ENCODE assay signal across 8 cellular contexts in genomic region chr6:87483929-87484328, GRCh38. TPM values are rescaled to one million over a fixed set of nuclear protein-coding genes. Genes with fewer than 3 reads are reported as not detected.
A peak's percentile ranks its signal among the peaks of the same experiment; 100 is the strongest.
DNase-seq lines count a peak whose midpoint lies in the region; ATAC-seq, FAIRE-seq and TF ChIP-seq lines count a peak whose summit lies in the region.

No MANE protein-coding gene starts in this region.

- no peaks in the 10 kb centered on the region for H3K9me3 ChIP-seq in vagina

- no peak for FAIRE-seq in H54 (lab: Jason Lieb, UNC)

- H3K4me1 Mint-ChIP-seq in effector memory CD8-positive, alpha-beta T cell (ENCODE audit: low read depth in 2 of 2), result peaks cover 5 to 19% of the 10 kb centered on the region in 2 donors

- no peak overlapping the region for H3K27ac Mint-ChIP-seq in effector memory CD8-positive, alpha-beta T cell

- no peaks in the 10 kb centered on the region for H3K4me1 ChIP-seq in vagina

- intact Hi-C loops in vagina (cut with DNase I), result no loop called here

- no peak for TF ChIP-seq POLR2A in H54 (IDR thresholded peaks at IDR 0.05; ENCODE audit: low read depth, low read length)
- no peak for TF ChIP-seq POLR2A in vagina (IDR thresholded peaks at IDR 0.05)

- H3K4me3 ChIP-seq in foreskin fibroblast (ENCODE audit: low read depth in 1 of 2, low read length in 2 of 2) (no peak overlapping the region), vagina (no peak overlapping the region)

- H3K27ac ChIP-seq in vagina, result no peak overlapping the region

- no peaks in the 10 kb centered on the region for H3K27me3 Mint-ChIP-seq in effector memory CD8-positive, alpha-beta T cell

- TF ChIP-seq CTCF in GM12873 (IDR thresholded peaks at IDR 0.05; ENCODE audit: insufficient read depth, low read depth, low read length, missing control alignments) (peak; percentile 9), foreskin fibroblast (IDR thresholded peaks at IDR 0.05; ENCODE audit: low read depth, low read length) (no peak), vagina (IDR thresholded peaks at IDR 0.05) (no peak)

- no peaks in the 10 kb centered on the region for H3K9me3 Mint-ChIP-seq in effector memory CD8-positive, alpha-beta T cell

- DNase-seq in 8988T (peak; percentile 24), foreskin fibroblast (peak; percentile 24 to 34), H54 (ENCODE audit: insufficient read length, low spot score) (no peak), vagina (ENCODE audit: extremely low spot score in 2 of 2) (no peak)
- DNase-seq in effector memory CD8-positive, alpha-beta T cell, result no peak

- H3K36me3 ChIP-seq in vagina, result no peaks in the 10 kb centered on the region

- ATAC-seq in SK-N-SH treated with all-trans-retinoic acid at 6 μM for 48 hours (peak; percentile 40; the same call in 1 of the 3 replicates), HG02884 (IDR thresholded peaks at IDR 0.05; ENCODE audit: unreplicated experiment) (no peak)
- no peak for ATAC-seq in effector memory CD8-positive, alpha-beta T cell (replicated peaks)

- no peaks in the 10 kb centered on the region for H3K27me3 ChIP-seq in vagina

- no peaks in the 10 kb centered on the region for H3K36me3 Mint-ChIP-seq in effector memory CD8-positive, alpha-beta T cell (ENCODE audit: insufficient read depth)

- H3K4me3 Mint-ChIP-seq in effector memory CD8-positive, alpha-beta T cell, result no peak overlapping the region

TF ChIP-seq in SK-N-SH treated with all-trans-retinoic acid at 6 μM for 48 hours, 23 proteins besides CTCF, POLR2A, EP300 and RAD21:
- TF ChIP-seq OSR1 (CRISPR knock-in tag; IDR thresholded peaks at IDR 0.05) (no peak), ARNTL (CRISPR knock-in tag; IDR thresholded peaks at IDR 0.05; ENCODE audit: borderline replicate concordance, low read depth) (no peak), CSRNP3 (CRISPR knock-in tag; IDR thresholded peaks at IDR 0.05) (no peak), RARB (CRISPR knock-in tag; IDR thresholded peaks at IDR 0.05) (no peak), ISL1 (CRISPR knock-in tag; IDR thresholded peaks at IDR 0.05) (no peak), PATZ1 (CRISPR knock-in tag; IDR thresholded peaks at IDR 0.05; ENCODE audit: borderline replicate concordance) (no peak)

RNA-seq across cellular contexts. Expression of gene SLC35A1, which starts 11.2 kb away (rescaled TPM):
- total RNA-seq in vagina, result 13.3 TPM

Comparison
In these comparisons a context has a peak if more than half of its experiments do, and no peak if none do; other contexts are left out.
1. DNase-seq: peak in 8988T (single experiment) and foreskin fibroblast (2 of 2); none in H54 (single experiment), vagina (0 of 2) and effector memory CD8-positive, alpha-beta T cell (0 of 3).